19 cellular contexts compared by ENCODE assay signal in genomic region chr10:77862595-77862994, GRCh38.
"Had no signal": no experiment of that assay in that cellular context is flagged by ENCODE, and none has a peak within 500 bp of the region (broad histone marks: within the 10 kb centered on the region; RNA-seq: fewer than 3 reads in every experiment).

No MANE protein-coding gene starts in this region.

- H3K4me1 Mint-ChIP-seq: activated naive CD4-positive, alpha-beta T cell treated with anti-CD3 and anti-CD28 coated beads, Interleukin-2, amount 10 ng/mL, durations not matched to agents 7 days and 5 days had no signal

- H3K27ac Mint-ChIP-seq: activated naive CD4-positive, alpha-beta T cell treated with anti-CD3 and anti-CD28 coated beads, Interleukin-2, amount 10 ng/mL, durations not matched to agents 7 days and 5 days; activated naive CD8-positive, alpha-beta T cell treated with anti-CD3 and anti-CD28 coated beads, Interleukin-2, amount 50 U/mL, for 24 hours; T-helper 1 cell treated with Interleukin-12 subunit alpha and Interleukin-12 subunit beta and Interleukin-4 antibody, amounts not matched to agents 30 μg/mL and 1 μg/mL, for 36 hours had no signal

- ATAC-seq: activated CD4-positive, CD25-positive, alpha-beta regulatory T cell treated with anti-CD3 and anti-CD28 coated beads, Interleukin-2, amount 50 U/mL, for 24 hours; activated naive CD8-positive, alpha-beta T cell treated with anti-CD3 and anti-CD28 coated beads, Interleukin-2, amount 50 U/mL, for 24 hours; naive thymus-derived CD8-positive, alpha-beta T cell; pancreas; stimulated activated effector memory CD8-positive, alpha-beta T cell treated with anti-CD3 and anti-CD28 coated beads, Interleukin-12 subunit alpha, Interleukin-12 subunit beta, amount 100 ng/mL, for 72 hours had no signal

- DNase-seq: activated CD4-positive, alpha-beta T cell treated with anti-CD3 and anti-CD28 coated beads, Interleukin-2, amount 50 U/mL, for 1 hour; activated CD8-positive, alpha-beta memory T cell treated with anti-CD3 and anti-CD28 coated beads, Interleukin-2, amount 50 U/mL, for 4 hours; activated effector memory CD4-positive, alpha-beta T cell treated with Interleukin-2 at 50 U/mL for 16 hours; activated naive CD4-positive, alpha-beta T cell treated with anti-CD3 and anti-CD28 coated beads, Interleukin-2, amount 10 ng/mL, durations not matched to agents 7 days and 5 days; activated naive CD8-positive, alpha-beta T cell treated with anti-CD3 and anti-CD28 coated beads, Interleukin-2, amount 50 U/mL, for 24 hours; activated T-cell treated with anti-CD3 and anti-CD28 coated beads, Interleukin-2, amount 50 U/mL, for 48 hours; cerebellar nuclear complex; cortex of kidney; gastrocnemius medialis; head of caudate nucleus; naive thymus-derived CD8-positive, alpha-beta T cell; pancreas; sigmoid colon; stimulated activated CD4-positive, alpha-beta T cell treated with anti-CD3 and anti-CD28 coated beads, Interleukin-4, amount 100 ng/mL, for 24 hours had no signal

- H3K4me3 Mint-ChIP-seq: activated naive CD4-positive, alpha-beta T cell treated with anti-CD3 and anti-CD28 coated beads, Interleukin-2, amount 10 ng/mL, durations not matched to agents 7 days and 5 days; activated naive CD8-positive, alpha-beta T cell treated with anti-CD3 and anti-CD28 coated beads, Interleukin-2, amount 50 U/mL, for 24 hours; naive thymus-derived CD8-positive, alpha-beta T cell; stimulated activated effector memory CD8-positive, alpha-beta T cell treated with anti-CD3 and anti-CD28 coated beads, Interleukin-12 subunit alpha, Interleukin-12 subunit beta, amount 100 ng/mL, for 72 hours; T-helper 1 cell treated with Interleukin-12 subunit alpha and Interleukin-12 subunit beta and Interleukin-4 antibody, amounts not matched to agents 30 μg/mL and 1 μg/mL, for 36 hours had no signal

- H3K27me3 Mint-ChIP-seq: activated naive CD4-positive, alpha-beta T cell treated with anti-CD3 and anti-CD28 coated beads, Interleukin-2, amount 10 ng/mL, durations not matched to agents 7 days and 5 days; activated naive CD8-positive, alpha-beta T cell treated with anti-CD3 and anti-CD28 coated beads, Interleukin-2, amount 50 U/mL, for 24 hours; naive thymus-derived CD8-positive, alpha-beta T cell had no signal

- H3K4me3 ChIP-seq: ascending aorta, gastrocnemius medialis, pancreas, sigmoid colon, thoracic aorta had no signal

- H3K9me3 Mint-ChIP-seq: activated naive CD4-positive, alpha-beta T cell treated with anti-CD3 and anti-CD28 coated beads, Interleukin-2, amount 10 ng/mL, durations not matched to agents 7 days and 5 days; activated naive CD8-positive, alpha-beta T cell treated with anti-CD3 and anti-CD28 coated beads, Interleukin-2, amount 50 U/mL, for 24 hours; naive thymus-derived CD8-positive, alpha-beta T cell; stimulated activated effector memory CD8-positive, alpha-beta T cell treated with anti-CD3 and anti-CD28 coated beads, Interleukin-12 subunit alpha, Interleukin-12 subunit beta, amount 100 ng/mL, for 72 hours; T-helper 1 cell treated with Interleukin-12 subunit alpha and Interleukin-12 subunit beta and Interleukin-4 antibody, amounts not matched to agents 30 μg/mL and 1 μg/mL, for 36 hours had no signal

- H3K36me3 Mint-ChIP-seq: activated naive CD4-positive, alpha-beta T cell treated with anti-CD3 and anti-CD28 coated beads, Interleukin-2, amount 10 ng/mL, durations not matched to agents 7 days and 5 days; naive thymus-derived CD8-positive, alpha-beta T cell; stimulated activated effector memory CD8-positive, alpha-beta T cell treated with anti-CD3 and anti-CD28 coated beads, Interleukin-12 subunit alpha, Interleukin-12 subunit beta, amount 100 ng/mL, for 72 hours had no signal
